ENCODE assay signal across 19 cellular contexts in the genomic region with DNA sequence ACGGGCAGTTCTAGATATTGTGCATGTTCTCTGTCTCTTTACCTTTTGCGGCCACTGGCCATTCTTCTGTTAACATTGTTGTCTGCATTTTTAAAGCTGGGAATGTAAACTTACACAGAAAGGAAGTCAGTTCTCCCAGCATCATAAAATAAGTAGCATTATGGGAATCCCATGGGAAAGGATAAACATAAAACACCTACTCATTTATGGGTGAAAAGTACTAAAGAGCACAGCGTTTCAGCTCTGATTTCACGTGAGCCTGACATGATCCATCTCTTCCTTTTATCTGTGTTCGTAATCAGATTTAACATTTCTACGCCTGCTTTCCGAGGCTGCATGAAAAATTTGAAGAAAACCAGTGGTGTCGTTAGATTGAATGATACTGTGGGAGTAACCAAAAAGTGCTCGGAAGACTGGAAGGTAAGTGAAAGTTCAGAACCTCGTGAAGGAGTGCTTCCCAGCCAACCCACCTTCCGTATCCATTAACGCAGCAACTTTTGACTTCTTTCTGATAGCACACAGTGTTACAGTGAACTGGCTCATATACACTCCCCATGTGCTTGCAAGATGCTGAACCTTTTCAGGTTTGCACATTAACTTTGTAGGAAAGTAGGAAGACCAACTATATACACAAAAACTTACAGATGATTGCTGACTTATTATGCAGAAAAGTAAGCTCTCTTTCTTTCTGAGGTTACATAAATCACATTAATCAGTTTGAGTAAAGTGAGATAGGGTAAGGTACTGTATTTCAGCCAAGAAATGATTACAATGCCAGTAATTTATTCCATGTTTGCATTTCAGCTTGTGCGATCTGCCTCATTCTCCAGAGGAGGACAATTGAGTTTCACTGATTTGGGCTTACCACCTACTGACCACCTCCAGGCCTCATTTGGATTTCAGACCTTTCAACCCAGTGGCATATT.
DNase-seq lines count a peak whose midpoint lies in the region; ATAC-seq, FAIRE-seq and TF ChIP-seq lines count a peak whose summit lies in the region.
"Had no signal": no experiment of that assay in that cellular context is flagged by ENCODE, and none has a peak within 500 bp of the region (broad histone marks: within the 10 kb centered on the region; RNA-seq: fewer than 3 reads in every experiment).

No MANE protein-coding gene starts in this region.

- TF ChIP-seq EP300 in gastroesophageal sphincter (IDR thresholded peaks at IDR 0.05): no peak

- TF ChIP-seq CTCF in D721Med (IDR thresholded peaks at IDR 0.05; ENCODE audit: insufficient read depth, missing control alignments) (no peak), gastroesophageal sphincter (IDR thresholded peaks at IDR 0.05) (no peak)

- no peak for TF ChIP-seq POLR2A in gastroesophageal sphincter (IDR thresholded peaks at IDR 0.05)

- WGBS in gastroesophageal sphincter (ENCODE audit: low coverage in 1 of 2), 2 donors: 40 to 61% methylated on average over 13 of the region's 13 CpGs

- H3K27me3 ChIP-seq in SJSA1 (replicated peaks): no peaks in the 10 kb centered on the region
- no peaks in the 10 kb centered on the region for H3K27me3 ChIP-seq in gastroesophageal sphincter
- H3K27me3 ChIP-seq: foreskin keratinocyte, right atrium auricular region, upper lobe of left lung had no signal

- peaks cover 36% of the 10 kb centered on the region for H3K4me1 ChIP-seq in SJSA1 (replicated peaks)
- H3K4me1 ChIP-seq in gastroesophageal sphincter: peaks cover 0 to 20% (median 0%) of the 10 kb centered on the region in 3 donors
- H3K4me1 ChIP-seq: foreskin keratinocyte, right atrium auricular region, upper lobe of left lung had no signal

- H3K4me3 ChIP-seq in SJSA1 (peak overlapping the region; percentile 5; the same call in 1 of the 2 replicates), gastroesophageal sphincter (peak overlapping the region in 1 of 2 donors; percentile 14)
- H3K4me3 ChIP-seq: right atrium auricular region, upper lobe of left lung had no signal

- H3K27ac ChIP-seq in SJSA1 (peak overlapping the region; percentile 40), gastroesophageal sphincter (peak overlapping the region in 3 of 4 donors; percentile 18 to 50 (median 38))
- H3K27ac ChIP-seq: 22Rv1, foreskin keratinocyte, right atrium auricular region, upper lobe of left lung had no signal

- ATAC-seq in gastroesophageal sphincter (no peak), GM21515 (IDR thresholded peaks at IDR 0.05; ENCODE audit: unreplicated experiment) (no peak)
- ATAC-seq: foreskin keratinocyte, left lobe of liver, natural killer cell, PC-3 had no signal

- H3K9me3 ChIP-seq in SJSA1 (replicated peaks) (no peaks in the 10 kb centered on the region), gastroesophageal sphincter (no peaks in the 10 kb centered on the region)
- H3K9me3 ChIP-seq: right atrium auricular region, upper lobe of left lung had no signal

- peak; percentile 83 for FAIRE-seq in D721Med (lab: Jason Lieb, UNC)
- FAIRE-seq in GM19239 (lab: Jason Lieb, UNC): no peak

- H3K36me3 ChIP-seq in SJSA1 (no peaks in the 10 kb centered on the region), gastroesophageal sphincter (peaks cover 0 to 14% of the 10 kb centered on the region in 2 donors)
- H3K36me3 ChIP-seq: right atrium auricular region had no signal

- DNase-seq in NCI-H345 (lab: John Stamatoyannopoulos, UW) (peak; percentile 17), NCI-H345 treated with DMSO at 0.1 percent for 48 hours (lab: John Stamatoyannopoulos, UW; ENCODE audit: unreplicated experiment) (no peak), D721Med (ENCODE audit: insufficient read length, low spot score) (no peak), SJSA1 (ENCODE audit: low read depth in 1 of 2, low spot score in 2 of 2) (peak in 1 of 2 experiments; percentile 58), SIG-M5 (lab: John Stamatoyannopoulos, UW) (no peak), GM19239 (ENCODE audit: insufficient read length, low spot score) (no peak)
- DNase-seq: foreskin keratinocyte; H9; immature natural killer cell; natural killer cell; PC-3; Right ventricle myocardium superior; stimulated activated CD4-positive, alpha-beta T cell treated with anti-CD3 and anti-CD28 coated beads, Interleukin-12 subunit alpha, Interleukin-12 subunit beta, amount 100 ng/mL, for 4 hours; upper lobe of left lung had no signal
